In the genomic region with DNA sequence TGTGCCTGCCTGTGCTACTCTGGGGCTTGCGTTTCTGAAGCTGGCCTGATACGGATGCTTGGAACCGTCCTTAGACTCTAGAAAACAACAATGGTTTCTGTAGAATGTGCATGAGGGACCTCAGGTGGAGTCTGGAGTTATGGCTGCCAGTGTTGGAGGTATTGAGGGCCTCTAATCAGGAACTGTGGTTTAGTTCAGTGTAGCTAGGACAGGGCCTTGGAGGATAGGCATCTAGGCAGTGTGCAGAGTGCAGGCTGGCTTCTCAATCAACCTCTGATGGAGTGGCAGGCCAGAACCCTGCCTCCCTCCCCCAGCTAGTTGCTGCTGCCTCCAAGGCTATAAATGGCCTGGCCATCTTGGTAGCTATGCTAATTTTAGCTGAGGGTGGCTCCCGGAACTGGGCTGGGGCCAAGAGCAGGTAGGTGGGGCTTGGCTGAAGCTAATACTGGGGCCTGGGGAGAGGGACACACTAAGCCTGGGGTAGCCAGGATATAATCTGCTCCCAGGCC, we compare ENCODE assay signal across 1 cellular context.
TF ChIP-seq lines count a peak whose summit lies in the region.

No MANE protein-coding gene starts in this region.

TF ChIP-seq in K562, 482 proteins besides CTCF, POLR2A, EP300 and RAD21 (continues in another document):
- TF ChIP-seq SOX6 (IDR thresholded peaks at IDR 0.05) (peak; percentile 21; the same call in 1 of the 2 replicates), ZNF766 (CRISPR knock-in tag; conservative IDR thresholded peaks at IDR 0.05) (peak; percentile 86), NCOA4 (IDR thresholded peaks at IDR 0.05; ENCODE audit: partially characterized antibody) (no peak), MECOM (CRISPR knock-in tag; IDR thresholded peaks at IDR 0.05) (no peak), ETV1 (tag; conservative IDR thresholded peaks at IDR 0.05; ENCODE audit: low read depth) (no peak), ETV5 (CRISPR knock-in tag; IDR thresholded peaks at IDR 0.05; ENCODE audit: low read depth) (no peak), RBFOX2 (IDR thresholded peaks at IDR 0.05; ENCODE audit: low read depth, low read length) (0 out of 2 replicates have a peak, but pooled peaks have one; percentile 26), ZFP30 (CRISPR knock-in tag; IDR thresholded peaks at IDR 0.05; ENCODE audit: borderline replicate concordance) (no peak), PHF8 (IDR thresholded peaks at IDR 0.05; ENCODE audit: borderline replicate concordance, low read length) (peak; percentile 8; the same call in 1 of the 2 replicates), YY1 (IDR thresholded peaks at IDR 0.05; ENCODE audit: borderline replicate concordance in 1 of 3, control insufficient read depth in 1 of 3, extremely low read depth in 1 of 3, insufficient read depth in 3 of 3, insufficient read length in 1 of 3, insufficient replicate concordance in 2 of 3, low read depth in 1 of 3, low read length in 2 of 3) (peak in 2 of 3 experiments; percentile 69 to 84), SRF (CRISPR knock-in tag; IDR thresholded peaks at IDR 0.05) (peak in 1 of 2 experiments; percentile 97; a peak in 2 of 4 replicates), NFIC (IDR thresholded peaks at IDR 0.05) (peak; percentile 67), TOE1 (IDR thresholded peaks at IDR 0.05; ENCODE audit: borderline replicate concordance) (no peak), TOE1 (CRISPR knock-in tag; IDR thresholded peaks at IDR 0.05; ENCODE audit: borderline replicate concordance, low read depth) (peak; percentile 44; the same call in 1 of the 2 replicates), TFAP4 (CRISPR knock-in tag; IDR thresholded peaks at IDR 0.05; ENCODE audit: borderline replicate concordance) (peak; percentile 18; the same call in 1 of the 2 replicates), PKNOX1 (IDR thresholded peaks at IDR 0.05) (peak; percentile 80), RREB1 (CRISPR knock-in tag; IDR thresholded peaks at IDR 0.05) (no peak), MEF2D (tag; conservative IDR thresholded peaks at IDR 0.05; ENCODE audit: low read depth) (peak; percentile 90), ELF1 (tag; IDR thresholded peaks at IDR 0.05) (peak; percentile 58), CUX1 (CRISPR knock-in tag; IDR thresholded peaks at IDR 0.05) (no peak), NRF1 (conservative IDR thresholded peaks at IDR 0.05 in 1 of 2, IDR thresholded peaks at IDR 0.05 in 1 of 2) (peak in 1 of 2 experiments; percentile 32; a peak in 1 of 4 replicates), SMAD4 (CRISPR knock-in tag; conservative IDR thresholded peaks at IDR 0.05) (no peak), RNF219 (CRISPR knock-in tag; IDR thresholded peaks at IDR 0.05) (no peak), HDGF (IDR thresholded peaks at IDR 0.05) (0 out of 2 replicates have a peak, but pooled peaks have one; percentile 27), ZNF263 (CRISPR knock-in tag; IDR thresholded peaks at IDR 0.05; ENCODE audit: borderline replicate concordance) (no peak), POLR3G (IDR thresholded peaks at IDR 0.05; ENCODE audit: extremely low read depth, insufficient read length, insufficient replicate concordance) (no peak), MAZ (CRISPR knock-in tag; conservative IDR thresholded peaks at IDR 0.05 in 1 of 2, IDR thresholded peaks at IDR 0.05 in 1 of 2) (0 out of 4 replicates have a peak, but pooled peaks of 1 of the 2 experiments have one; percentile 30)
- TF ChIP-seq, protein P1, sequence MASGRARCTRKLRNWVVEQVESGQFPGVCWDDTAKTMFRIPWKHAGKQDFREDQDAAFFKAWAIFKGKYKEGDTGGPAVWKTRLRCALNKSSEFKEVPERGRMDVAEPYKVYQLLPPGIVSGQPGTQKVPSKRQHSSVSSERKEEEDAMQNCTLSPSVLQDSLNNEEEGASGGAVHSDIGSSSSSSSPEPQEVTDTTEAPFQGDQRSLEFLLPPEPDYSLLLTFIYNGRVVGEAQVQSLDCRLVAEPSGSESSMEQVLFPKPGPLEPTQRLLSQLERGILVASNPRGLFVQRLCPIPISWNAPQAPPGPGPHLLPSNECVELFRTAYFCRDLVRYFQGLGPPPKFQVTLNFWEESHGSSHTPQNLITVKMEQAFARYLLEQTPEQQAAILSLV (tag; IDR thresholded peaks at IDR 0.05): no peak
- TF ChIP-seq, protein P2, sequence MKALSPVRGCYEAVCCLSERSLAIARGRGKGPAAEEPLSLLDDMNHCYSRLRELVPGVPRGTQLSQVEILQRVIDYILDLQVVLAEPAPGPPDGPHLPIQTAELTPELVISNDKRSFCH (CRISPR knock-in tag; IDR thresholded peaks at IDR 0.05): no peak
- TF ChIP-seq, protein P2 (tag; IDR thresholded peaks at IDR 0.05): 0 out of 2 replicates have a peak, but pooled peaks have one; percentile 47
- TF ChIP-seq, protein P3, sequence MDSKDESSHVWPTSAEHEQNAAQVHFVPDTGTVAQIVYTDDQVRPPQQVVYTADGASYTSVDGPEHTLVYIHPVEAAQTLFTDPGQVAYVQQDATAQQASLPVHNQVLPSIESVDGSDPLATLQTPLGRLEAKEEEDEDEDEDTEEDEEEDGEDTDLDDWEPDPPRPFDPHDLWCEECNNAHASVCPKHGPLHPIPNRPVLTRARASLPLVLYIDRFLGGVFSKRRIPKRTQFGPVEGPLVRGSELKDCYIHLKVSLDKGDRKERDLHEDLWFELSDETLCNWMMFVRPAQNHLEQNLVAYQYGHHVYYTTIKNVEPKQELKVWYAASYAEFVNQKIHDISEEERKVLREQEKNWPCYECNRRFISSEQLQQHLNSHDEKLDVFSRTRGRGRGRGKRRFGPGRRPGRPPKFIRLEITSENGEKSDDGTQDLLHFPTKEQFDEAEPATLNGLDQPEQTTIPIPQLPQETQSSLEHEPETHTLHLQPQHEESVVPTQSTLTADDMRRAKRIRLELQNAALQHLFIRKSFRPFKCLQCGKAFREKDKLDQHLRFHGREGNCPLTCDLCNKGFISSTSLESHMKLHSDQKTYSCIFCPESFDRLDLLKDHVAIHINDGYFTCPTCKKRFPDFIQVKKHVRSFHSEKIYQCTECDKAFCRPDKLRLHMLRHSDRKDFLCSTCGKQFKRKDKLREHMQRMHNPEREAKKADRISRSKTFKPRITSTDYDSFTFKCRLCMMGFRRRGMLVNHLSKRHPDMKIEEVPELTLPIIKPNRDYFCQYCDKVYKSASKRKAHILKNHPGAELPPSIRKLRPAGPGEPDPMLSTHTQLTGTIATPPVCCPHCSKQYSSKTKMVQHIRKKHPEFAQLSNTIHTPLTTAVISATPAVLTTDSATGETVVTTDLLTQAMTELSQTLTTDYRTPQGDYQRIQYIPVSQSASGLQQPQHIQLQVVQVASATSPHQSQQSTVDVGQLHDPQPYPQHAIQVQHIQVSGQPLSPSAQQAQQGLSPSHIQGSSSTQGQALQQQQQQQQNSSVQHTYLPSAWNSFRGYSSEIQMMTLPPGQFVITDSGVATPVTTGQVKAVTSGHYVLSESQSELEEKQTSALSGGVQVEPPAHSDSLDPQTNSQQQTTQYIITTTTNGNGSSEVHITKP (IDR thresholded peaks at IDR 0.05; ENCODE audit: partially characterized antibody): peak; percentile 11
